In genomic region chr10:69413221-69413865, GRCh38 we compare ENCODE assay signal across 9 cellular contexts. TPM values are rescaled to one million over a fixed set of nuclear protein-coding genes. Genes with fewer than 3 reads are reported as not detected.
DNase-seq lines count a peak whose midpoint lies in the region; ATAC-seq, FAIRE-seq and TF ChIP-seq lines count a peak whose summit lies in the region.
"Had no signal": no experiment of that assay in that cellular context is flagged by ENCODE, and none has a peak within 500 bp of the region (broad histone marks: within the 10 kb centered on the region; RNA-seq: fewer than 3 reads in every experiment).

No MANE protein-coding gene starts in this region.

- H3K4me1 Mint-ChIP-seq in Caco-2 (ENCODE audit: low read depth, unreplicated experiment) (peaks cover 20% of the 10 kb centered on the region), chondrocyte (ENCODE audit: low read depth) (peaks cover 14% of the 10 kb centered on the region)
- peaks cover 13% of the 10 kb centered on the region for H3K4me1 Mint-ChIP-seq in T-helper 2 cell treated with Interferon-gamma antibody and Interleukin-4, amounts not matched to agents 5 μg/mL and 100 μg/mL, for 36 hours (ENCODE audit: low read depth)

- H3K27ac Mint-ChIP-seq in Caco-2 (ENCODE audit: unreplicated experiment) (no peak overlapping the region), chondrocyte (ENCODE audit: unreplicated experiment) (peak overlapping the region; percentile 70)
- H3K27ac Mint-ChIP-seq in T-helper 2 cell treated with Interferon-gamma antibody and Interleukin-4, amounts not matched to agents 5 μg/mL and 100 μg/mL, for 36 hours, result no peak overlapping the region

- H3K27me3 Mint-ChIP-seq in Caco-2 (ENCODE audit: insufficient read depth, unreplicated experiment) (no peaks in the 10 kb centered on the region), chondrocyte (ENCODE audit: low read depth) (no peaks in the 10 kb centered on the region)
- no peaks in the 10 kb centered on the region for H3K27me3 Mint-ChIP-seq in T-helper 2 cell treated with Interferon-gamma antibody and Interleukin-4, amounts not matched to agents 5 μg/mL and 100 μg/mL, for 36 hours (ENCODE audit: low read depth)

- intact Hi-C loops in Caco-2 (cut with micrococcal nuclease; ENCODE audit: unreplicated experiment) (no loop called here), left colon (cut with DNase I, micrococcal nuclease) (loop anchor here in 1 of 2 donors (5.0 kb wide), 1 partner anchor 94 kb away; no protein-coding TSS in a partner anchor)

- H3K27ac ChIP-seq in substantia nigra (ENCODE audit: low read depth, low read length, poor library complexity, severe bottlenecking), result no peak overlapping the region

- H3K27me3 ChIP-seq in Caco-2 (replicated peaks; ENCODE audit: control insufficient read depth, insufficient read depth, low read length), result no peaks in the 10 kb centered on the region

- peak in 1 of 2 experiments; percentile 69 for DNase-seq in Caco-2
- peak; percentile 54 for DNase-seq in HT-29 (ENCODE audit: low spot score)
- DNase-seq in RCC 7860 (ENCODE audit: low spot score), result peak; percentile 35
- no peak for DNase-seq in chondrocyte (ENCODE audit: low spot score)
- peak; percentile 51 to 72 for DNase-seq in left colon
- DNase-seq in substantia nigra (lab: John Stamatoyannopoulos, UW), result peak in 32 of 49 donors; percentile 13 to 96 (median 41)
- no peak for DNase-seq in T-helper 2 cell treated with Interferon-gamma antibody and Interleukin-4, amounts not matched to agents 5 μg/mL and 100 μg/mL, for 36 hours (ENCODE audit: low spot score)
- DNase-seq in activated effector memory CD4-positive, alpha-beta T cell treated with Interleukin-2 at 50 U/mL for 16 hours, result no peak

- H3K4me3 ChIP-seq in Caco-2 (ENCODE audit: low read depth, low read length), result no peak overlapping the region

- CTCF ChIA-PET in Caco-2 (lab: Charles Lee), result interaction anchor here (0.5 to 1.0 kb wide), 3 partner anchors 148 to 202 kb away, joined by 3 read pairs; no protein-coding TSS in a partner anchor

- H3K4me3 Mint-ChIP-seq in Caco-2 (ENCODE audit: unreplicated experiment), result no peak overlapping the region
- no peak overlapping the region for H3K4me3 Mint-ChIP-seq in chondrocyte (ENCODE audit: unreplicated experiment)
- no peak overlapping the region for H3K4me3 Mint-ChIP-seq in T-helper 2 cell treated with Interferon-gamma antibody and Interleukin-4, amounts not matched to agents 5 μg/mL and 100 μg/mL, for 36 hours

- H3K9me3 Mint-ChIP-seq in Caco-2 (ENCODE audit: unreplicated experiment), result no peaks in the 10 kb centered on the region
- no peaks in the 10 kb centered on the region for H3K9me3 Mint-ChIP-seq in chondrocyte (ENCODE audit: low read depth)
- no peaks in the 10 kb centered on the region for H3K9me3 Mint-ChIP-seq in T-helper 2 cell treated with Interferon-gamma antibody and Interleukin-4, amounts not matched to agents 5 μg/mL and 100 μg/mL, for 36 hours

- POLR2A ChIA-PET in Caco-2 (lab: Charles Lee), result interaction anchor here (0.6 kb wide), 1 partner anchor 38 kb away, joined by 3 read pairs; no protein-coding TSS in a partner anchor

- no peak for FAIRE-seq in RCC 7860 (lab: Jason Lieb, UNC)
- FAIRE-seq: islet of Langerhans had no signal

- ATAC-seq in left colon, result no peak

- H3K9me3 ChIP-seq in Caco-2, result no peaks in the 10 kb centered on the region

- no TSS peak for BruUV-seq in Caco-2 (replicated peaks; lab: Mats Ljungman, UMichigan)

- peaks cover 26% of the 10 kb centered on the region for H3K4me1 ChIP-seq in Caco-2

- TF ChIP-seq CTCF in Caco-2 (IDR thresholded peaks at IDR 0.05; ENCODE audit: insufficient read depth in 1 of 2, low read depth in 1 of 2, low read length in 1 of 2, severe bottlenecking in 1 of 2, unreplicated experiment in 1 of 2) (peak; percentile 64 to 73), chondrocyte (IDR thresholded peaks at IDR 0.05) (peak; percentile 86)

- no peaks in the 10 kb centered on the region for H3K36me3 ChIP-seq in Caco-2 (ENCODE audit: control insufficient read depth, insufficient read depth, low read length)

- peaks cover 6% of the 10 kb centered on the region for H3K36me3 Mint-ChIP-seq in Caco-2 (ENCODE audit: insufficient read depth, unreplicated experiment)
- H3K36me3 Mint-ChIP-seq in chondrocyte (ENCODE audit: low read depth), result no peaks in the 10 kb centered on the region
- H3K36me3 Mint-ChIP-seq in T-helper 2 cell treated with Interferon-gamma antibody and Interleukin-4, amounts not matched to agents 5 μg/mL and 100 μg/mL, for 36 hours (ENCODE audit: low read depth), result no peaks in the 10 kb centered on the region

RNA-seq across cellular contexts. Expression of gene TACR2, which starts 3.4 kb away (rescaled TPM):
- total RNA-seq in Caco-2 (2022), result 0.57 and 0.60 TPM in 2 replicates
- 1.9 and 2.2 TPM in 2 replicates for total RNA-seq in HT-29 (2014; rRNA removed; shearing (Covaris generic))
- total RNA-seq in chondrocyte, result not detected in 3 replicates
- 10 to 100 TPM in 1 of 2 donors, under 1 TPM in 1; 0.61 to 26.8 TPM for total RNA-seq in left colon

RNA-seq across cellular contexts. Expression of gene TSPAN15, which starts 37.9 kb away (rescaled TPM):
- 86.5 and 89.0 TPM in 2 replicates for total RNA-seq in Caco-2 (2022)
- 103 and 115 TPM in 2 replicates for total RNA-seq in HT-29 (2014; rRNA removed; shearing (Covaris generic))
- 1.7 to 11.1 TPM (median 8.9 TPM) in 3 replicates for total RNA-seq in chondrocyte
- total RNA-seq in left colon, result 100 to 1,000 TPM; 142 to 145 TPM

Comparison
In these comparisons a context has a peak if more than half of its experiments do, and no peak if none do; other contexts are left out.
1. DNase-seq: peak in HT-29 (single experiment), RCC 7860 (single experiment), left colon (2 of 2) and substantia nigra (32 of 49); none in chondrocyte (single experiment), T-helper 2 cell treated with Interferon-gamma antibody and Interleukin-4, amounts not matched to agents 5 μg/mL and 100 μg/mL, for 36 hours (single experiment) and activated effector memory CD4-positive, alpha-beta T cell treated with Interleukin-2 at 50 U/mL for 16 hours (single experiment).